8 cellular contexts compared by ENCODE assay signal in the genomic region with DNA sequence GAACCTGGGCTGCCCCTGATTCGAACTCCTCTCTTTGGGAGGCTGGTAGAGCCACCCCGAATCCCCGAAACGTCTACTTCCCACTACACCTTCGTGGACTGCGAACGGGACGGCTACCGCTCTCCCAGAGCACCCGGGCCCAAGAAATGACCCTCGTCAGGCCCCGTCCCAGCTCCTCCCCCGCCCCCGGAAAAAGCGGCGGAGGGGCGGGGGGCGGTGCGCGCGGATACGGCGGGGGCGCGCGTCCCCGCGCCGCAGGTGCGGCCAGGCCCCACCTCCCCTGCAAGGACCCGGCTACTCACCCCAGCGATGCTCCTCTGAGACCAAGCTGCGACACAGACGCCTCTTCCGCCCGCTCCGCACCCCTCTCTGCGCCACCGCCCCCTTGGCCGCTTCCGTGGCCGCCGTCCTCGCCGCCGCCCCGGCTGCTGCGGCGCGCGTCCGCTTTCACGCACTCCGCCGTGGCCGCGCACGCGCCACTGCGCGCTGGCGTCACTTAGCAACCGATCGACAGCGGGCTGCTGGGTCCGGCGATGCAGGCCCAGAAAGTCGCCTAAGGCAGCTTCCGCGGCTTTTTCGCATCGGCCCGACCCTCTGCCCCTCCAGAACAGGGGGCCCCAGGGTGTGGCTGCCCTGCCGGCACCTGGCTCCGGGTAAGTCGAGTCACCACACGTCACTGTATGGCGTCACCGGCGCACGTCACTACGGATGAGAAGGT. TPM values are rescaled to one million over a fixed set of nuclear protein-coding genes. Genes with fewer than 3 reads are reported as not detected.
DNase-seq lines count a peak whose midpoint lies in the region; ATAC-seq and TF ChIP-seq lines count a peak whose summit lies in the region.

A gene (minus strand): TSS at position 432 of the 718 bp plus-strand sequence.

- CTCF ChIA-PET in AG04450 (lab: Charles Lee), result no interaction called here

- DNase-seq in AG04450 (ENCODE audit: low read depth, low spot score), result peak; percentile 36
- peak; percentile 86 for DNase-seq in NCI-H345 (lab: John Stamatoyannopoulos, UW)
- DNase-seq in activated CD4-positive, alpha-beta T cell treated with anti-CD3 and anti-CD28 coated beads for 24 hours (ENCODE audit: low read depth in 2 of 2), result peak; percentile 51 to 67
- peak; percentile 80 for DNase-seq in choroid plexus epithelial cell (ENCODE audit: low read depth)
- DNase-seq in stimulated activated CD4-positive, alpha-beta T cell treated with anti-CD3 and anti-CD28 coated beads, Interleukin-1b, Interleukin-23, amount 100 ng/mL, for 4 hours (ENCODE audit: low read depth in 2 of 2), result peak; percentile 58 to 73

- no peak for TF ChIP-seq CTCF in AG04450 (IDR thresholded peaks at IDR 0.05; ENCODE audit: low read depth, low read length)
- no peak for TF ChIP-seq CTCF in choroid plexus epithelial cell (conservative IDR thresholded peaks at IDR 0.05; ENCODE audit: low read depth, low read length)

- H3K27ac ChIP-seq in AG04450 (ENCODE audit: low read depth, low read length) (peak within 1 kb of the TSS; percentile 90), layer of hippocampus (ENCODE audit: low read depth, low read length) (peak within 1 kb of the TSS; percentile 94)

- H3K4me3 ChIP-seq in AG04450 (ENCODE audit: low read depth, low read length), result peak within 1 kb of the TSS; percentile 89
- peak within 1 kb of the TSS; percentile 94 for H3K4me3 ChIP-seq in choroid plexus epithelial cell (ENCODE audit: low read depth, low read length)

- H3K27me3 ChIP-seq in AG04450 (ENCODE audit: control insufficient read depth, insufficient read depth, low read length) (no peaks in the 10 kb centered on the region), layer of hippocampus (ENCODE audit: control insufficient read depth, insufficient read depth, low read length) (no peaks in the 10 kb centered on the region)

- ATAC-seq in GM18861 (IDR thresholded peaks at IDR 0.05; ENCODE audit: unreplicated experiment) (peak; percentile 55), HG03095 (IDR thresholded peaks at IDR 0.05; ENCODE audit: unreplicated experiment) (peak; percentile 76)

- H3K9me3 ChIP-seq in AG04450 (ENCODE audit: control insufficient read depth, insufficient read depth, low read length), result no peaks in the 10 kb centered on the region

- POLR2A ChIA-PET in AG04450 (lab: Yijun Ruan, JAX), result interaction anchor here (0.6 to 1.0 kb wide), 4 partner anchors 11 to 69 kb away, joined by 3 to 11 read pairs (median 6); no protein-coding TSS in a partner anchor

RNA-seq across cellular contexts. Expression of the gene that starts here (rescaled TPM):
- polyA plus RNA-seq in AG04450 (2011; rRNA removed), result 7.2 and 7.5 TPM in 2 replicates
- polyA minus RNA-seq in AG04450 (2011; rRNA and poly(A)+ RNA removed), result 19.4 and 27.8 TPM in 2 replicates

Comparison
In these comparisons a context has a peak if more than half of its experiments do, and no peak if none do; other contexts are left out.
1. Peak in every context shown above with its lines: DNase-seq, ATAC-seq, H3K4me3 ChIP-seq and H3K27ac ChIP-seq.
2. DNase-seq: peak in every context shown above with its lines; median percentile 86 in NCI-H345; 80 in choroid plexus epithelial cell; 66 in stimulated activated CD4-positive, alpha-beta T cell treated with anti-CD3 and anti-CD28 coated beads, Interleukin-1b, Interleukin-23, amount 100 ng/mL, for 4 hours; 59 in activated CD4-positive, alpha-beta T cell treated with anti-CD3 and anti-CD28 coated beads for 24 hours; 36 in AG04450.